ENCODE assay signal across 11 cellular contexts in the genomic region with DNA sequence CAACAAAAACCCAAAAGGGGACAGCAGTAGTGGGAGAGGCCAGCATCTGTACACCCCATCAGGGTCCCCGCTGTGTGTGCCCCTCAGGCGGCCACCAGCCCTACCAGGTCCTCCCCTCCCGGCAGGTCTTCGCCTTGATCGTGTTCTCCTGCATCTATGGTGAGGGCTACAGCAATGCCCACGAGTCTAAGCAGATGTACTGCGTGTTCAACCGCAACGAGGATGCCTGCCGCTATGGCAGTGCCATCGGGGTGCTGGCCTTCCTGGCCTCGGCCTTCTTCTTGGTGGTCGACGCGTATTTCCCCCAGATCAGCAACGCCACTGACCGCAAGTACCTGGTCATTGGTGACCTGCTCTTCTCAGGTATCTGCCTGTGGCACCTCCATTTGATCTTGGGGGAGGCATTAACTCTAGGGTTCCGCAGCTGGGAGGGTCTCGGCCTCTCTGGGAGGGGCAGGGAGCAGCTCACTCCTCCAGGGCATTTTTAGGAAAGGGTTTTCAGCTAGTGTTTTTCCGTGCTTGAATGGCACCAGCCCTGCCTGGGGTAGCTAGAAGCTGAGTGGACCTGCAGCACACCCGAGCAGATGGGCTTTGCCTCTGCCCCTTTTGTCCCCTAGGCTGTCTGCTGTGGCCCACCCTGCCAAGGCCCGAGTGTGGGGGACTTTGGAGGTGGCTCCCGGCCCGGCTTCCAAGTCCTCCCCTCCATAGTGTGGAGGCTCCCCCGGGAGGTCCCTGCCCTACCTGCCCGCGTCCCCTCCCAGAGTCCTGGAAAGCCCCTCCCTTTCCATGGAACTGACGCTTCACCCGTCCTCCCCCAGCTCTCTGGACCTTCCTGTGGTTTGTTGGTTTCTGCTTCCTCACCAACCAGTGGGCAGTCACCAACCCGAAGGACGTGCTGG. TPM values are rescaled to one million over a fixed set of nuclear protein-coding genes. Genes with fewer than 3 reads are reported as not detected.
A peak's percentile ranks its signal among the peaks of the same experiment; 100 is the strongest.
DNase-seq lines count a peak whose midpoint lies in the region; ATAC-seq and TF ChIP-seq lines count a peak whose summit lies in the region.
"Had no signal": no experiment of that assay in that cellular context is flagged by ENCODE, and none has a peak within 500 bp of the region (broad histone marks: within the 10 kb centered on the region; RNA-seq: fewer than 3 reads in every experiment).

No MANE protein-coding gene starts in this region.

- H3K36me3 ChIP-seq in BLaER1 treated with 17β-estradiol and CSF1 and Interleukin-3, amounts not matched to agents 10 nM and 100 nM: peaks cover 24 to 54% (median 44%) of the 10 kb centered on the region in 11 experiments; a peak in 21 of 22 replicates
- H3K36me3 ChIP-seq in naive thymus-derived CD4-positive, alpha-beta T cell (ENCODE audit: control insufficient read depth in 2 of 3, insufficient read depth in 3 of 3, low read length in 3 of 3): peaks cover 0 to 18% (median 0%) of the 10 kb centered on the region in 3 experiments
- H3K36me3 ChIP-seq in trophoblast cell (ENCODE audit: control insufficient read depth in 1 of 2, insufficient read depth in 2 of 2, low read length in 2 of 2) (peaks cover 28 to 33% of the 10 kb centered on the region in 2 experiments), mesendoderm (ENCODE audit: control insufficient read depth, insufficient read depth, low read length) (peaks cover 4% of the 10 kb centered on the region)

- H3K79me1 ChIP-seq in trophoblast cell (ENCODE audit: low read length) (peaks cover 5% of the 10 kb centered on the region), mesendoderm (ENCODE audit: low read length) (no peaks in the 10 kb centered on the region)

- CTCF ChIA-PET in naive thymus-derived CD4-positive, alpha-beta T cell (lab: Charles Lee): interaction anchor here (0.6 kb wide), 1 partner anchor 39 kb away, joined by 4 read pairs; no protein-coding TSS in a partner anchor

- peaks cover 0 to 10% (median 0%) of the 10 kb centered on the region in 5 donors for H3K36me3 Mint-ChIP-seq in naive thymus-derived CD4-positive, alpha-beta T cell

- H2AFZ ChIP-seq in trophoblast cell (ENCODE audit: insufficient read depth, low read length, poor library complexity): no peak overlapping the region

- no peaks in the 10 kb centered on the region for H3K27me3 Mint-ChIP-seq in naive thymus-derived CD4-positive, alpha-beta T cell

- no peak for TF ChIP-seq CTCF in GM12864 (IDR thresholded peaks at IDR 0.05; ENCODE audit: low read depth, low read length, missing control alignments)

- peaks cover 32 to 54% (median 51%) of the 10 kb centered on the region in 7 donors for H3K4me1 Mint-ChIP-seq in naive thymus-derived CD4-positive, alpha-beta T cell

- H4K12ac ChIP-seq in trophoblast cell (ENCODE audit: low read depth, low read length): no peak overlapping the region

- peak overlapping the region in 4 of 11 experiments; percentile 14 to 74 (median 29); a peak in 3 of 22 replicates for H3K27ac ChIP-seq in BLaER1 treated with 17β-estradiol and CSF1 and Interleukin-3, amounts not matched to agents 10 nM and 100 nM
- no peak overlapping the region for H3K27ac ChIP-seq in naive thymus-derived CD4-positive, alpha-beta T cell (ENCODE audit: low read depth, low read length)
- H3K27ac ChIP-seq in trophoblast cell (ENCODE audit: low read depth, low read length): no peak overlapping the region
- H3K27ac ChIP-seq in mesendoderm (ENCODE audit: low read depth, low read length): no peak overlapping the region

- POLR2A ChIA-PET in naive thymus-derived CD4-positive, alpha-beta T cell (lab: Charles Lee): interaction anchor here (0.6 to 2.9 kb wide), 6 partner anchors 31 to 56 kb away, joined by 4 to 13 read pairs (median 6); partner anchors contain the start of gene TMC8

- H3K9me3 Mint-ChIP-seq in naive thymus-derived CD4-positive, alpha-beta T cell: no peaks in the 10 kb centered on the region

- H4K8ac ChIP-seq in trophoblast cell (ENCODE audit: low read depth, low read length) (no peak overlapping the region), mesendoderm (ENCODE audit: low read depth, low read length) (no peak overlapping the region)

- DNase-seq in GM12864 (ENCODE audit: low read depth): no peak
- peak; percentile 42 to 49 for DNase-seq in activated T-cell treated with anti-CD3 and anti-CD28 coated beads, Interleukin-2, amount 50 U/mL, for 48 hours
- no peak for DNase-seq in naive thymus-derived CD4-positive, alpha-beta T cell
- no peak for DNase-seq in trophoblast cell
- DNase-seq in effector CD8-positive, alpha-beta T cell (lab: John Stamatoyannopoulos, UW): no peak
- DNase-seq in GOT3 (lab: John Stamatoyannopoulos, UW): no peak
- no peak for DNase-seq in mesendoderm
- DNase-seq: SIG-M5; stimulated activated CD4-positive, alpha-beta T cell treated with anti-CD3 and anti-CD28 coated beads, Interleukin-2, amount 100 ng/mL, for 24 hours had no signal

- intact Hi-C loops in naive thymus-derived CD4-positive, alpha-beta T cell (cut with micrococcal nuclease): loop anchor here in 1 of 2 donors (10.0 kb wide), 1 partner anchor 626 kb away; no protein-coding TSS in a partner anchor

- H3K18ac ChIP-seq in trophoblast cell (ENCODE audit: low read length) (no peak overlapping the region), mesendoderm (ENCODE audit: low read length) (no peak overlapping the region)

- no peaks in the 10 kb centered on the region for H3K9me3 ChIP-seq in BLaER1 treated with 17β-estradiol and CSF1 and Interleukin-3, amounts not matched to agents 10 nM and 100 nM (replicated peaks in 1 of 11)
- H3K9me3 ChIP-seq in naive thymus-derived CD4-positive, alpha-beta T cell (ENCODE audit: control insufficient read depth in 2 of 3, low read length in 3 of 3): no peaks in the 10 kb centered on the region
- H3K9me3 ChIP-seq in trophoblast cell (ENCODE audit: insufficient read depth, low read depth, low read length): no peaks in the 10 kb centered on the region

- H2BK120ac ChIP-seq in trophoblast cell (ENCODE audit: insufficient read depth, low read length, poor library complexity): no peak overlapping the region
- no peak overlapping the region for H2BK120ac ChIP-seq in mesendoderm (ENCODE audit: low read depth, low read length)

- no peak overlapping the region for H3K56ac ChIP-seq in mesendoderm (ENCODE audit: low read length)

- H4K91ac ChIP-seq in trophoblast cell (ENCODE audit: low read depth, low read length): no peak overlapping the region

- peaks cover 17 to 70% (median 52%) of the 10 kb centered on the region in 11 experiments for H4K20me1 ChIP-seq in BLaER1 treated with 17β-estradiol and CSF1 and Interleukin-3, amounts not matched to agents 10 nM and 100 nM

- peak overlapping the region in 8 of 9 donors; percentile 36 to 88 (median 65) for H3K27ac Mint-ChIP-seq in naive thymus-derived CD4-positive, alpha-beta T cell

- H2AK5ac ChIP-seq in trophoblast cell (ENCODE audit: low read length) (no peak overlapping the region), mesendoderm (ENCODE audit: low read length) (no peak overlapping the region)

- H3K4me2 ChIP-seq in BLaER1 treated with 17β-estradiol and CSF1 and Interleukin-3, amounts not matched to agents 10 nM and 100 nM: peak overlapping the region in 7 of 11 experiments; percentile 63 to 100 (median 89); a peak in 12 of 22 replicates
- H3K4me2 ChIP-seq in trophoblast cell (ENCODE audit: low read length) (no peak overlapping the region), mesendoderm (ENCODE audit: low read length) (no peak overlapping the region)

- no peaks in the 10 kb centered on the region for H3K79me2 ChIP-seq in trophoblast cell (ENCODE audit: control insufficient read depth, insufficient read depth, low read length, poor library complexity)
- no peaks in the 10 kb centered on the region for H3K79me2 ChIP-seq in mesendoderm (ENCODE audit: control insufficient read depth, insufficient read depth, low read length)

- WGBS in trophoblast cell (ENCODE audit: extremely low coverage, insufficient coverage, insufficient read length): no CpG with 5 or more reads among the region's 31 CpGs
- no CpG with 5 or more reads among the region's 31 CpGs for WGBS in mesendoderm (ENCODE audit: extremely low coverage, insufficient coverage, low lambda C conversion rate)

- H3K23ac ChIP-seq in trophoblast cell (ENCODE audit: low read length) (no peak overlapping the region), mesendoderm (ENCODE audit: low read length) (no peak overlapping the region)

- H3K4ac ChIP-seq in trophoblast cell (ENCODE audit: low read depth, low read length) (no peak overlapping the region), mesendoderm (ENCODE audit: low read depth, low read length) (no peak overlapping the region)

- peak overlapping the region; percentile 32 to 83 (median 62) for H3K4me3 Mint-ChIP-seq in naive thymus-derived CD4-positive, alpha-beta T cell

- no peaks in the 10 kb centered on the region for H3K27me3 ChIP-seq in BLaER1 treated with 17β-estradiol and CSF1 and Interleukin-3, amounts not matched to agents 10 nM and 100 nM
- no peaks in the 10 kb centered on the region for H3K27me3 ChIP-seq in naive thymus-derived CD4-positive, alpha-beta T cell (ENCODE audit: control insufficient read depth in 2 of 2, insufficient read depth in 2 of 2, low read length in 2 of 2)
- H3K27me3 ChIP-seq in trophoblast cell (ENCODE audit: insufficient read depth, low read length): no peaks in the 10 kb centered on the region
- no peaks in the 10 kb centered on the region for H3K27me3 ChIP-seq in mesendoderm (ENCODE audit: insufficient read depth, low read length, poor library complexity)

- H2BK12ac ChIP-seq in trophoblast cell (ENCODE audit: low read length): no peak overlapping the region

- ATAC-seq in naive thymus-derived CD4-positive, alpha-beta T cell: no peak

- peaks cover 55 to 77% (median 64%) of the 10 kb centered on the region in 10 experiments for H3K4me1 ChIP-seq in BLaER1 treated with 17β-estradiol and CSF1 and Interleukin-3, amounts not matched to agents 10 nM and 100 nM
- peaks cover 13 to 36% of the 10 kb centered on the region in 2 donors for H3K4me1 ChIP-seq in naive thymus-derived CD4-positive, alpha-beta T cell (ENCODE audit: control insufficient read depth in 2 of 2, insufficient read depth in 2 of 2, low read length in 2 of 2)
- H3K4me1 ChIP-seq in trophoblast cell (ENCODE audit: control insufficient read depth in 1 of 2, insufficient read depth in 2 of 2, low read length in 2 of 2) (peaks cover 8 to 17% of the 10 kb centered on the region in 2 experiments), mesendoderm (ENCODE audit: control insufficient read depth, low read depth, low read length) (peaks cover 2% of the 10 kb centered on the region)

- H4K5ac ChIP-seq in mesendoderm (ENCODE audit: low read length): no peak overlapping the region

- H2BK5ac ChIP-seq in trophoblast cell (ENCODE audit: low read depth, low read length, poor library complexity) (no peak overlapping the region), mesendoderm (ENCODE audit: low read length) (no peak overlapping the region)

- H3K4me3 ChIP-seq in BLaER1 treated with 17β-estradiol and CSF1 and Interleukin-3, amounts not matched to agents 10 nM and 100 nM: peak overlapping the region in 2 of 10 experiments; percentile 2 to 95; a peak in 2 of 20 replicates
- H3K4me3 ChIP-seq in GM12864 (ENCODE audit: low read depth, low read length) (peak overlapping the region; percentile 70), trophoblast cell (ENCODE audit: low read depth, low read length) (no peak overlapping the region), mesendoderm (ENCODE audit: low read length) (no peak overlapping the region)
- no peak overlapping the region for H3K4me3 ChIP-seq in naive thymus-derived CD4-positive, alpha-beta T cell (ENCODE audit: low read length)

- H2BK15ac ChIP-seq in mesendoderm (replicated peaks; ENCODE audit: low read depth): no peak overlapping the region

- peak overlapping the region in 4 of 11 experiments; percentile 3 to 97 (median 41); a peak in 6 of 22 replicates for H3K9ac ChIP-seq in BLaER1 treated with 17β-estradiol and CSF1 and Interleukin-3, amounts not matched to agents 10 nM and 100 nM
- H3K9ac ChIP-seq in trophoblast cell (ENCODE audit: low read length): no peak overlapping the region
- no peak overlapping the region for H3K9ac ChIP-seq in mesendoderm (ENCODE audit: low read length)

- H3K14ac ChIP-seq in trophoblast cell (ENCODE audit: low read length): no peak overlapping the region

RNA-seq across cellular contexts. Expression of gene SYNGR2, which starts 2.6 kb away (rescaled TPM):
- total RNA-seq in naive thymus-derived CD4-positive, alpha-beta T cell: 100 to 1,000 TPM in 1 of 5 experiments, 10 to 100 TPM in 4; 47.6 to 109 (median 58.6) TPM
- 100 to 1,000 TPM in 1 of 2 donors, 10 to 100 TPM in 1; 94.6 to 118 TPM for polyA plus RNA-seq in naive thymus-derived CD4-positive, alpha-beta T cell
- polyA plus RNA-seq in trophoblast cell (2013): 30.3 and 34.2 TPM in 2 replicates
- polyA plus RNA-seq in mesendoderm (2013, experiment 1 of 2): 23.3 TPM
- 23.1 TPM for polyA plus RNA-seq in mesendoderm (2013, experiment 2 of 2)

RNA-seq across cellular contexts. Expression of gene TK1, which starts 15.9 kb away (rescaled TPM):
- 10 to 100 TPM in 1 of 5 experiments, 1 to 10 TPM in 1, under 1 TPM in 1, not detected in 2; 0.29 to 57.7 (median 1.0) TPM for total RNA-seq in naive thymus-derived CD4-positive, alpha-beta T cell
- under 1 TPM; 0.20 to 0.28 TPM for polyA plus RNA-seq in naive thymus-derived CD4-positive, alpha-beta T cell
- polyA plus RNA-seq in trophoblast cell (2013): 55.5 and 56.1 TPM in 2 replicates
- polyA plus RNA-seq in mesendoderm (2013, experiment 1 of 2): 73.3 TPM
- polyA plus RNA-seq in mesendoderm (2013, experiment 2 of 2): 72.5 TPM

RNA-seq across cellular contexts. Expression of gene AFMID, which starts 16.2 kb away (rescaled TPM):
- 10 to 100 TPM in 1 of 5 experiments, 1 to 10 TPM in 4; 1.2 to 19.2 (median 3.0) TPM for total RNA-seq in naive thymus-derived CD4-positive, alpha-beta T cell
- 1 to 10 TPM in 1 of 2 donors, under 1 TPM in 1; 0.99 to 1.1 TPM for polyA plus RNA-seq in naive thymus-derived CD4-positive, alpha-beta T cell
- 14.8 and 16.0 TPM in 2 replicates for polyA plus RNA-seq in trophoblast cell (2013)
- polyA plus RNA-seq in mesendoderm (2013, experiment 1 of 2): 32.8 TPM
- 31.2 TPM for polyA plus RNA-seq in mesendoderm (2013, experiment 2 of 2)

RNA-seq across cellular contexts. Expression of gene C17orf99, which starts 24.8 kb away (rescaled TPM):
- total RNA-seq in naive thymus-derived CD4-positive, alpha-beta T cell: 1 to 10 TPM in 1 of 5 experiments, under 1 TPM in 1, not detected in 3; 0.10 to 1.0 TPM
- not detected for polyA plus RNA-seq in naive thymus-derived CD4-positive, alpha-beta T cell
- not detected in 2 replicates for polyA plus RNA-seq in trophoblast cell (2013)
- not detected for polyA plus RNA-seq in mesendoderm (2013, experiment 1 of 2)
- not detected for polyA plus RNA-seq in mesendoderm (2013, experiment 2 of 2)
- total RNA-seq: myocyte had no signal

RNA-seq across cellular contexts. Expression of gene TMC8, which starts 40.4 kb away (rescaled TPM):
- total RNA-seq in naive thymus-derived CD4-positive, alpha-beta T cell: 100 to 1,000 TPM; 423 to 593 (median 509) TPM
- polyA plus RNA-seq in naive thymus-derived CD4-positive, alpha-beta T cell: 100 to 1,000 TPM in 1 of 2 donors, 10 to 100 TPM in 1; 94.4 to 217 TPM
- 0.26 and 0.70 TPM in 2 replicates for polyA plus RNA-seq in trophoblast cell (2013)
- 0.84 TPM for polyA plus RNA-seq in mesendoderm (2013, experiment 1 of 2)
- 0.60 TPM for polyA plus RNA-seq in mesendoderm (2013, experiment 2 of 2)
- total RNA-seq: myocyte had no signal

Comparison
In these comparisons a context has a peak if more than half of its experiments do, and no peak if none do; other contexts are left out.
1. H3K4me2 ChIP-seq: peak in BLaER1 treated with 17β-estradiol and CSF1 and Interleukin-3, amounts not matched to agents 10 nM and 100 nM (7 of 11); none in trophoblast cell (single experiment) and mesendoderm (single experiment).
2. DNase-seq: peak in activated T-cell treated with anti-CD3 and anti-CD28 coated beads, Interleukin-2, amount 50 U/mL, for 48 hours (2 of 2); none in GM12864 (single experiment), naive thymus-derived CD4-positive, alpha-beta T cell (0 of 9), trophoblast cell (0 of 2), effector CD8-positive, alpha-beta T cell (single experiment), GOT3 (single experiment) and mesendoderm (single experiment).